Comparison of ENCODE assay signal across 1 cellular context in genomic region chr22:39083212-39084165, GRCh38.
A peak's percentile ranks its signal among the peaks of the same experiment; 100 is the strongest.
TF ChIP-seq lines count a peak whose summit lies in the region.

No MANE protein-coding gene starts in this region.

TF ChIP-seq in K562, 482 proteins besides CTCF, POLR2A, EP300 and RAD21:
- TF ChIP-seq HNRNPLL (IDR thresholded peaks at IDR 0.05; ENCODE audit: low read depth, low read length, poor library complexity, severe bottlenecking) (no peak), FOXA1 (IDR thresholded peaks at IDR 0.05; ENCODE audit: borderline replicate concordance) (no peak), NRF1 (conservative IDR thresholded peaks at IDR 0.05 in 1 of 2, IDR thresholded peaks at IDR 0.05 in 1 of 2) (no peak), PRDM10 (IDR thresholded peaks at IDR 0.05; ENCODE audit: partially characterized antibody) (peak; percentile 57), TEAD1 (CRISPR knock-in tag; IDR thresholded peaks at IDR 0.05) (no peak), ZNF395 (CRISPR knock-in tag; IDR thresholded peaks at IDR 0.05) (no peak), TARDBP (IDR thresholded peaks at IDR 0.05) (no peak)
TF ChIP-seq in K562: peak in this region for 1.
